6 cellular contexts compared by ENCODE assay signal in the genomic region with DNA sequence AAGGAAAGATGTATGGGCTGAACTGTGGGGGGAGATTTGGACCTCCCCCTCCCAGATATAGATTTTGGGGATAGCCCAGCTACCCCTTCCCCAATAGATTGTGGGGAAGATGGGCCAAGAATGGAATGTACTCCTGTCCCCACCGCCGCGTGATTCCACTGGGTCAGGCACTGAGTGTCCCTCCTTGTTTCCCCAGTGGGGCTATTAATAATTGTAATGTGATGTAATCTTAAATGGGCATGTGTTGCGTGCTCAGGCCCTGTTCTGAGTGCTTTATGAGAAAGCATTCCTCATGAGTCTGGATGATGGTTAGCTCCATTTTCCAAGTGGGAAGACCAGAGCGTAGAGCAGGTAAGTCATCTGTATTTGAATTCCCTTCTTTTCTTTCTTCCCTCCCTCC. TPM values are rescaled to one million over a fixed set of nuclear protein-coding genes. Genes with fewer than 3 reads are reported as not detected.
DNase-seq lines count a peak whose midpoint lies in the region; ATAC-seq and TF ChIP-seq lines count a peak whose summit lies in the region.

No MANE protein-coding gene starts in this region.

- H3K27me3 ChIP-seq in gastroesophageal sphincter, result no peaks in the 10 kb centered on the region
- no peaks in the 10 kb centered on the region for H3K27me3 ChIP-seq in tibial nerve
- no peaks in the 10 kb centered on the region for H3K27me3 ChIP-seq in thyroid gland

- no peak overlapping the region for H3K27ac Mint-ChIP-seq in activated CD8-positive, alpha-beta memory T cell treated with anti-CD3 and anti-CD28 coated beads, Interleukin-2, amount 10 ng/mL, durations not matched to agents 7 days and 5 days

- H3K27ac ChIP-seq in gastroesophageal sphincter (no peak overlapping the region), tibial nerve (peak overlapping the region in 2 of 4 donors; percentile 89 to 94), thyroid gland (no peak overlapping the region)

- H3K4me1 Mint-ChIP-seq in activated CD8-positive, alpha-beta memory T cell treated with anti-CD3 and anti-CD28 coated beads, Interleukin-2, amount 10 ng/mL, durations not matched to agents 7 days and 5 days, result peaks cover 22% of the 10 kb centered on the region

- H3K4me3 ChIP-seq in gastroesophageal sphincter, result peak overlapping the region; percentile 73 to 92
- peak overlapping the region; percentile 62 to 97 (median 78) for H3K4me3 ChIP-seq in tibial nerve
- H3K4me3 ChIP-seq in thyroid gland (replicated peaks in 1 of 3), result peak overlapping the region in 1 of 3 donors; percentile 85

- ATAC-seq in activated CD8-positive, alpha-beta memory T cell treated with anti-CD3 and anti-CD28 coated beads, Interleukin-2, amount 10 ng/mL, durations not matched to agents 7 days and 5 days, result no peak
- ATAC-seq in gastroesophageal sphincter, result no peak

- H3K4me1 ChIP-seq in gastroesophageal sphincter (peaks cover 8 to 32% (median 16%) of the 10 kb centered on the region in 3 donors), tibial nerve (peaks cover 0 to 25% (median 16%) of the 10 kb centered on the region in 4 donors), thyroid gland (peaks cover 14 to 15% of the 10 kb centered on the region in 2 donors)

- H3K36me3 ChIP-seq in gastroesophageal sphincter, result peaks cover 0 to 46% of the 10 kb centered on the region in 2 donors
- peaks cover 0 to 48% (median 0%) of the 10 kb centered on the region in 3 donors for H3K36me3 ChIP-seq in tibial nerve
- peaks cover under 1 to 22% of the 10 kb centered on the region in 2 donors for H3K36me3 ChIP-seq in thyroid gland

- TF ChIP-seq EP300 in gastroesophageal sphincter (IDR thresholded peaks at IDR 0.05) (no peak), tibial nerve (IDR thresholded peaks at IDR 0.05) (peak in 1 of 2 donors; percentile 7)

- H3K4me3 Mint-ChIP-seq in activated CD8-positive, alpha-beta memory T cell treated with anti-CD3 and anti-CD28 coated beads, Interleukin-2, amount 10 ng/mL, durations not matched to agents 7 days and 5 days, result peak overlapping the region; percentile 98

- H3K9me3 Mint-ChIP-seq in activated CD8-positive, alpha-beta memory T cell treated with anti-CD3 and anti-CD28 coated beads, Interleukin-2, amount 10 ng/mL, durations not matched to agents 7 days and 5 days (ENCODE audit: low read depth), result no peaks in the 10 kb centered on the region

- H3K27me3 Mint-ChIP-seq in activated CD8-positive, alpha-beta memory T cell treated with anti-CD3 and anti-CD28 coated beads, Interleukin-2, amount 10 ng/mL, durations not matched to agents 7 days and 5 days, result no peaks in the 10 kb centered on the region

- H3K9me3 ChIP-seq in gastroesophageal sphincter (no peaks in the 10 kb centered on the region), tibial nerve (no peaks in the 10 kb centered on the region), thyroid gland (no peaks in the 10 kb centered on the region)

- TF ChIP-seq POLR2A in gastroesophageal sphincter (IDR thresholded peaks at IDR 0.05) (no peak), tibial nerve (IDR thresholded peaks at IDR 0.05) (no peak), thyroid gland (IDR thresholded peaks at IDR 0.05) (no peak)

- WGBS in gastroesophageal sphincter (ENCODE audit: low coverage in 1 of 2), 2 donors, result 64% methylated on average over 5 of the region's 5 CpGs; no CpG with 5 or more reads in 1 of the 2 donors
- 50 to 57% methylated on average over 5 of the region's 5 CpGs for WGBS in tibial nerve, 2 donors
- 76 to 89% methylated on average over 3 to 5 of the region's 5 CpGs for WGBS in thyroid gland, 2 donors

- intact Hi-C loops in thyroid gland (cut with DNase I), result no loop called here

- TF ChIP-seq CTCF in gastroesophageal sphincter (IDR thresholded peaks at IDR 0.05) (no peak), tibial nerve (IDR thresholded peaks at IDR 0.05) (no peak), thyroid gland (IDR thresholded peaks at IDR 0.05) (no peak)

- H3K36me3 Mint-ChIP-seq in activated CD8-positive, alpha-beta memory T cell treated with anti-CD3 and anti-CD28 coated beads, Interleukin-2, amount 10 ng/mL, durations not matched to agents 7 days and 5 days, result peaks cover 12% of the 10 kb centered on the region

- DNase-seq in activated CD8-positive, alpha-beta memory T cell treated with anti-CD3 and anti-CD28 coated beads, Interleukin-2, amount 10 ng/mL, durations not matched to agents 7 days and 5 days, result no peak
- DNase-seq in activated CD8-positive, alpha-beta memory T cell treated with anti-CD3 and anti-CD28 coated beads, Interleukin-2, amount 50 U/mL, for 48 hours, result no peak
- DNase-seq in tibial nerve (ENCODE audit: low spot score in 2 of 2), result no peak
- DNase-seq in NCI-H146 treated with DMSO at 0.1 percent for 48 hours (lab: John Stamatoyannopoulos, UW; ENCODE audit: unreplicated experiment), result no peak
- no peak for DNase-seq in thyroid gland

- CTCF ChIA-PET in activated CD8-positive, alpha-beta memory T cell treated with anti-CD3 and anti-CD28 coated beads, Interleukin-2, amount 10 ng/mL, durations not matched to agents 7 days and 5 days (lab: Charles Lee), result interaction anchor here (2.3 to 3.9 kb wide), 4 partner anchors 12 to 555 kb away, joined by 9 to 46 read pairs (median 19); a partner anchor contains a TSS

RNA-seq across cellular contexts. Expression of a gene that starts 1.4 kb away (rescaled TPM):
- total RNA-seq in activated CD8-positive, alpha-beta memory T cell treated with anti-CD3 and anti-CD28 coated beads, Interleukin-2, amount 10 ng/mL, durations not matched to agents 7 days and 5 days, result 100 to 1,000 TPM; 164 to 204 TPM
- total RNA-seq in gastroesophageal sphincter (100 to 1,000 TPM; 161 to 208 (median 171) TPM), tibial nerve (100 to 1,000 TPM; 124 to 192 (median 174) TPM), thyroid gland (100 to 1,000 TPM; 150 to 270 (median 243) TPM)

RNA-seq across cellular contexts. Expression of a gene that starts 12.1 kb away (rescaled TPM):
- total RNA-seq in activated CD8-positive, alpha-beta memory T cell treated with anti-CD3 and anti-CD28 coated beads, Interleukin-2, amount 10 ng/mL, durations not matched to agents 7 days and 5 days, result not detected
- total RNA-seq in gastroesophageal sphincter (under 1 TPM in 1 of 4 donors, not detected in 3; 0.12 TPM), tibial nerve (not detected), thyroid gland (1 to 10 TPM in 2 of 4 donors, under 1 TPM in 2; 0.63 to 3.0 (median 1.8) TPM)

RNA-seq across cellular contexts. Expression of a gene that starts 12.7 kb away (rescaled TPM):
- total RNA-seq in activated CD8-positive, alpha-beta memory T cell treated with anti-CD3 and anti-CD28 coated beads, Interleukin-2, amount 10 ng/mL, durations not matched to agents 7 days and 5 days, result under 1 TPM; 0.84 to 0.93 TPM
- under 1 TPM; 0.05 to 0.81 (median 0.33) TPM for total RNA-seq in gastroesophageal sphincter
- total RNA-seq in tibial nerve, result under 1 TPM in 3 of 4 donors, not detected in 1; under 0.01 to 0.60 (median 0.21) TPM
- total RNA-seq in thyroid gland, result 1 to 10 TPM in 2 of 4 donors, under 1 TPM in 2; 0.44 to 7.1 (median 0.96) TPM

RNA-seq across cellular contexts. Expression of a gene that starts 27.1 kb away (rescaled TPM):
- total RNA-seq in activated CD8-positive, alpha-beta memory T cell treated with anti-CD3 and anti-CD28 coated beads, Interleukin-2, amount 10 ng/mL, durations not matched to agents 7 days and 5 days, result 10 to 100 TPM; 22.4 to 24.1 TPM
- 10 to 100 TPM in 2 of 4 donors, 1 to 10 TPM in 2; 8.7 to 27.1 (median 15.9) TPM for total RNA-seq in gastroesophageal sphincter
- 10 to 100 TPM; 24.9 to 69.0 (median 50.3) TPM for total RNA-seq in tibial nerve
- 10 to 100 TPM; 22.1 to 36.5 (median 23.9) TPM for total RNA-seq in thyroid gland

RNA-seq across cellular contexts. Expression of a gene that starts 40.1 kb away (rescaled TPM):
- total RNA-seq in activated CD8-positive, alpha-beta memory T cell treated with anti-CD3 and anti-CD28 coated beads, Interleukin-2, amount 10 ng/mL, durations not matched to agents 7 days and 5 days, result 1 to 10 TPM; 4.3 to 7.3 TPM
- 1 to 10 TPM in 3 of 4 donors, under 1 TPM in 1; 0.07 to 4.7 (median 2.6) TPM for total RNA-seq in gastroesophageal sphincter
- total RNA-seq in tibial nerve, result 10 to 100 TPM in 1 of 4 donors, 1 to 10 TPM in 3; 3.3 to 10.2 (median 6.2) TPM
- total RNA-seq in thyroid gland, result 10 to 100 TPM in 3 of 4 donors, 1 to 10 TPM in 1; 6.4 to 27.7 (median 13.3) TPM
